ENCODE assay signal across 19 cellular contexts in genomic region chr13:56400774-56401173, GRCh38.
"Had no signal": no experiment of that assay in that cellular context is flagged by ENCODE, and none has a peak within 500 bp of the region (broad histone marks: within the 10 kb centered on the region; RNA-seq: fewer than 3 reads in every experiment).

No MANE protein-coding gene starts in this region.

- H3K4me3 Mint-ChIP-seq: natural killer cell; neural crest cell; stimulated activated memory B cell treated with anti-CD40 and anti-IgM and Interleukin-4, amounts not matched to agents 10 μg/mL and 1 μg/mL and 100 μg/mL, for 72 hours; stimulated activated naive CD8-positive, alpha-beta T cell treated with anti-CD3 and anti-CD28 coated beads, Interleukin-15, Interleukin-2, amounts not matched to agents 100 ng/mL and 50 ng/mL, for 24 hours had no signal

- H3K4me1 ChIP-seq: esophagus muscularis mucosa, gastroesophageal sphincter, right lobe of liver, tibial artery had no signal

- H3K4me1 Mint-ChIP-seq: natural killer cell; neural crest cell; stimulated activated memory B cell treated with anti-CD40 and anti-IgM and Interleukin-4, amounts not matched to agents 10 μg/mL and 1 μg/mL and 100 μg/mL, for 72 hours had no signal

- H3K36me3 ChIP-seq: esophagus muscularis mucosa, gastroesophageal sphincter, ovary, right lobe of liver, tibial artery had no signal

- H3K27ac ChIP-seq: epithelial cell of prostate, esophagus muscularis mucosa, gastroesophageal sphincter, ovary, right lobe of liver, tibial artery had no signal

- H3K27ac Mint-ChIP-seq: natural killer cell; progenitor cell of endocrine pancreas; stimulated activated memory B cell treated with anti-CD40 and anti-IgM and Interleukin-4, amounts not matched to agents 10 μg/mL and 1 μg/mL and 100 μg/mL, for 72 hours; stimulated activated naive CD8-positive, alpha-beta T cell treated with anti-CD3 and anti-CD28 coated beads, Interleukin-15, Interleukin-2, amounts not matched to agents 100 ng/mL and 50 ng/mL, for 24 hours had no signal

- H3K36me3 Mint-ChIP-seq: stimulated activated memory B cell treated with anti-CD40 and anti-IgM and Interleukin-4, amounts not matched to agents 10 μg/mL and 1 μg/mL and 100 μg/mL, for 72 hours had no signal

- H3K9me3 ChIP-seq: esophagus muscularis mucosa, ovary, right lobe of liver, tibial artery had no signal

- DNase-seq: effector memory CD4-positive, alpha-beta T cell; glutamatergic neuron; islet precursor cell; mucosa of descending colon; natural killer cell; nucleus accumbens; ovary; right lobe of liver; stimulated activated CD4-positive, alpha-beta T cell treated with anti-CD3 and anti-CD28 coated beads, Interleukin-4, amount 100 ng/mL, for 1 hour; stimulated activated CD8-positive, alpha-beta memory T cell treated with anti-CD3 and anti-CD28 coated beads, Interleukin-4, amount 100 ng/mL, for 48 hours; tibial artery had no signal

- H3K27me3 ChIP-seq: esophagus muscularis mucosa, gastroesophageal sphincter, ovary, right lobe of liver, tibial artery had no signal

- H3K27me3 Mint-ChIP-seq: progenitor cell of endocrine pancreas; stimulated activated memory B cell treated with anti-CD40 and anti-IgM and Interleukin-4, amounts not matched to agents 10 μg/mL and 1 μg/mL and 100 μg/mL, for 72 hours; stimulated activated naive CD8-positive, alpha-beta T cell treated with anti-CD3 and anti-CD28 coated beads, Interleukin-15, Interleukin-2, amounts not matched to agents 100 ng/mL and 50 ng/mL, for 24 hours had no signal

- ATAC-seq: gastroesophageal sphincter; left lobe of liver; mucosa of descending colon; stimulated activated memory B cell treated with anti-CD40 and anti-IgM and Interleukin-4, amounts not matched to agents 10 μg/mL and 1 μg/mL and 100 μg/mL, for 72 hours had no signal

- H3K4me3 ChIP-seq: esophagus muscularis mucosa, gastroesophageal sphincter, mucosa of descending colon, ovary, right lobe of liver, tibial artery had no signal
